In genomic region chr4:112213850-112214249, GRCh38 we compare ENCODE assay signal across 15 cellular contexts. TPM values are rescaled to one million over a fixed set of nuclear protein-coding genes. Genes with fewer than 3 reads are reported as not detected.
DNase-seq lines count a peak whose midpoint lies in the region; FAIRE-seq and TF ChIP-seq lines count a peak whose summit lies in the region.
"Had no signal": no experiment of that assay in that cellular context is flagged by ENCODE, and none has a peak within 500 bp of the region (broad histone marks: within the 10 kb centered on the region; RNA-seq: fewer than 3 reads in every experiment).

No MANE protein-coding gene starts in this region.

- H3K27me3 ChIP-seq in bronchial epithelial cell (ENCODE audit: control insufficient read depth, insufficient read depth, low read length) = no peaks in the 10 kb centered on the region
- H3K27me3 ChIP-seq: SJCRH30, spleen had no signal

- H3K4me3 Mint-ChIP-seq in T-helper 2 cell treated with Interferon-gamma antibody and Interleukin-4, amounts not matched to agents 5 μg/mL and 100 μg/mL, for 36 hours = no peak overlapping the region

- H3K36me3 ChIP-seq in bronchial epithelial cell (ENCODE audit: control insufficient read depth, insufficient read depth, low read length) = no peaks in the 10 kb centered on the region
- H3K36me3 ChIP-seq: SJCRH30, spleen, thoracic aorta had no signal

- no peak for FAIRE-seq in bronchial epithelial cell (lab: Jason Lieb, UNC)

- peaks cover 8% of the 10 kb centered on the region for H3K4me1 Mint-ChIP-seq in T-helper 2 cell treated with Interferon-gamma antibody and Interleukin-4, amounts not matched to agents 5 μg/mL and 100 μg/mL, for 36 hours (ENCODE audit: low read depth)

- no peaks in the 10 kb centered on the region for H3K36me3 Mint-ChIP-seq in T-helper 2 cell treated with Interferon-gamma antibody and Interleukin-4, amounts not matched to agents 5 μg/mL and 100 μg/mL, for 36 hours (ENCODE audit: low read depth)

- no peaks in the 10 kb centered on the region for H3K9me3 Mint-ChIP-seq in T-helper 2 cell treated with Interferon-gamma antibody and Interleukin-4, amounts not matched to agents 5 μg/mL and 100 μg/mL, for 36 hours

- peaks cover 5% of the 10 kb centered on the region for H3K27me3 Mint-ChIP-seq in T-helper 2 cell treated with Interferon-gamma antibody and Interleukin-4, amounts not matched to agents 5 μg/mL and 100 μg/mL, for 36 hours (ENCODE audit: low read depth)

- no peak for TF ChIP-seq CTCF in bronchial epithelial cell (IDR thresholded peaks at IDR 0.05; ENCODE audit: insufficient read depth, low read length, severe bottlenecking)

- H3K27ac Mint-ChIP-seq in T-helper 2 cell treated with Interferon-gamma antibody and Interleukin-4, amounts not matched to agents 5 μg/mL and 100 μg/mL, for 36 hours = no peak overlapping the region

- no peak overlapping the region for H3K4me3 ChIP-seq in bronchial epithelial cell (ENCODE audit: low read depth, low read length)
- H3K4me3 ChIP-seq: SJCRH30, spleen, thoracic aorta had no signal

- DNase-seq in GM03348 (ENCODE audit: low spot score) (peak; percentile 73), NOMO-1 (lab: John Stamatoyannopoulos, UW; ENCODE audit: unreplicated experiment in 2 of 2) (peak; percentile 55 to 90), bronchial epithelial cell (ENCODE audit: low read depth) (peak; percentile 70), non-pigmented ciliary epithelial cell (ENCODE audit: low read depth) (peak; percentile 52), SHP77 (lab: John Stamatoyannopoulos, UW) (no peak), NCI-H1694 (lab: John Stamatoyannopoulos, UW) (no peak), NCI-H510A (lab: John Stamatoyannopoulos, UW) (no peak)
- DNase-seq in T-helper 2 cell treated with Interferon-gamma antibody and Interleukin-4, amounts not matched to agents 5 μg/mL and 100 μg/mL, for 36 hours (ENCODE audit: low spot score) = no peak
- DNase-seq: activated CD8-positive, alpha-beta memory T cell treated with anti-CD3 and anti-CD28 coated beads, Interleukin-2, amount 50 U/mL, for 48 hours; Calu3; NCI-H1105; NCI-H446; SJCRH30; spleen had no signal

RNA-seq across cellular contexts. Expression of gene AP1AR, which starts 17.7 kb away (rescaled TPM):
- total RNA-seq in bronchial epithelial cell = 58.4 and 67.2 TPM in 2 replicates

Comparison
In these comparisons a context has a peak if more than half of its experiments do, and no peak if none do; other contexts are left out.
1. DNase-seq: peak in GM03348 (single experiment), NOMO-1 (2 of 2), bronchial epithelial cell (single experiment) and non-pigmented ciliary epithelial cell (single experiment); none in SHP77 (0 of 2), NCI-H1694 (single experiment), T-helper 2 cell treated with Interferon-gamma antibody and Interleukin-4, amounts not matched to agents 5 μg/mL and 100 μg/mL, for 36 hours (single experiment) and NCI-H510A (single experiment).